In genomic region chr20:43462369-43463132, GRCh38 we compare ENCODE assay signal across 1 cellular context.
TF ChIP-seq lines count a peak whose summit lies in the region.

No MANE protein-coding gene starts in this region.

TF ChIP-seq in HepG2, 621 proteins besides CTCF, POLR2A, EP300 and RAD21 (continued from another document):
- no peak for TF ChIP-seq HINFP (CRISPR knock-in tag; IDR thresholded peaks at IDR 0.05; ENCODE audit: low read depth)
- no peak for TF ChIP-seq ZNF782 (CRISPR knock-in tag; IDR thresholded peaks at IDR 0.05; ENCODE audit: borderline replicate concordance)
- no peak for TF ChIP-seq BCL6 (CRISPR knock-in tag; IDR thresholded peaks at IDR 0.05)
- peak; percentile 76; the same call in 1 of the 2 replicates for TF ChIP-seq POLR2AphosphoS2 (IDR thresholded peaks at IDR 0.05; ENCODE audit: low read depth, low read length)
- TF ChIP-seq ZNF7 (CRISPR knock-in tag; IDR thresholded peaks at IDR 0.05): no peak
- no peak for TF ChIP-seq FOXO4 (CRISPR knock-in tag; conservative IDR thresholded peaks at IDR 0.05)
- TF ChIP-seq MLLT10 (CRISPR knock-in tag; IDR thresholded peaks at IDR 0.05): no peak
- TF ChIP-seq, protein P1, sequence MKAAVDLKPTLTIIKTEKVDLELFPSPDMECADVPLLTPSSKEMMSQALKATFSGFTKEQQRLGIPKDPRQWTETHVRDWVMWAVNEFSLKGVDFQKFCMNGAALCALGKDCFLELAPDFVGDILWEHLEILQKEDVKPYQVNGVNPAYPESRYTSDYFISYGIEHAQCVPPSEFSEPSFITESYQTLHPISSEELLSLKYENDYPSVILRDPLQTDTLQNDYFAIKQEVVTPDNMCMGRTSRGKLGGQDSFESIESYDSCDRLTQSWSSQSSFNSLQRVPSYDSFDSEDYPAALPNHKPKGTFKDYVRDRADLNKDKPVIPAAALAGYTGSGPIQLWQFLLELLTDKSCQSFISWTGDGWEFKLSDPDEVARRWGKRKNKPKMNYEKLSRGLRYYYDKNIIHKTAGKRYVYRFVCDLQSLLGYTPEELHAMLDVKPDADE (CRISPR knock-in tag; IDR thresholded peaks at IDR 0.05): no peak
- TF ChIP-seq MAFF (IDR thresholded peaks at IDR 0.05; ENCODE audit: low read depth, low read length): peak; percentile 99
- TF ChIP-seq ELF4 (CRISPR knock-in tag; IDR thresholded peaks at IDR 0.05; ENCODE audit: borderline replicate concordance): 0 out of 2 replicates have a peak, but pooled peaks have one; percentile 74
- TF ChIP-seq, protein P2, sequence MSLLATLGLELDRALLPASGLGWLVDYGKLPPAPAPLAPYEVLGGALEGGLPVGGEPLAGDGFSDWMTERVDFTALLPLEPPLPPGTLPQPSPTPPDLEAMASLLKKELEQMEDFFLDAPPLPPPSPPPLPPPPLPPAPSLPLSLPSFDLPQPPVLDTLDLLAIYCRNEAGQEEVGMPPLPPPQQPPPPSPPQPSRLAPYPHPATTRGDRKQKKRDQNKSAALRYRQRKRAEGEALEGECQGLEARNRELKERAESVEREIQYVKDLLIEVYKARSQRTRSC (CRISPR knock-in tag; IDR thresholded peaks at IDR 0.05; ENCODE audit: low read depth): no peak
- TF ChIP-seq SP140L (CRISPR knock-in tag; IDR thresholded peaks at IDR 0.05; ENCODE audit: borderline replicate concordance): no peak
- no peak for TF ChIP-seq MAFG (CRISPR knock-in tag; IDR thresholded peaks at IDR 0.05)
- no peak for TF ChIP-seq ZNF878 (CRISPR knock-in tag; IDR thresholded peaks at IDR 0.05)
- no peak for TF ChIP-seq ZNF619 (CRISPR knock-in tag; IDR thresholded peaks at IDR 0.05)
- no peak for TF ChIP-seq HOXA3 (CRISPR knock-in tag; IDR thresholded peaks at IDR 0.05)
- no peak for TF ChIP-seq SOX5 (CRISPR knock-in tag; IDR thresholded peaks at IDR 0.05; ENCODE audit: borderline replicate concordance)
- TF ChIP-seq, protein P3, sequence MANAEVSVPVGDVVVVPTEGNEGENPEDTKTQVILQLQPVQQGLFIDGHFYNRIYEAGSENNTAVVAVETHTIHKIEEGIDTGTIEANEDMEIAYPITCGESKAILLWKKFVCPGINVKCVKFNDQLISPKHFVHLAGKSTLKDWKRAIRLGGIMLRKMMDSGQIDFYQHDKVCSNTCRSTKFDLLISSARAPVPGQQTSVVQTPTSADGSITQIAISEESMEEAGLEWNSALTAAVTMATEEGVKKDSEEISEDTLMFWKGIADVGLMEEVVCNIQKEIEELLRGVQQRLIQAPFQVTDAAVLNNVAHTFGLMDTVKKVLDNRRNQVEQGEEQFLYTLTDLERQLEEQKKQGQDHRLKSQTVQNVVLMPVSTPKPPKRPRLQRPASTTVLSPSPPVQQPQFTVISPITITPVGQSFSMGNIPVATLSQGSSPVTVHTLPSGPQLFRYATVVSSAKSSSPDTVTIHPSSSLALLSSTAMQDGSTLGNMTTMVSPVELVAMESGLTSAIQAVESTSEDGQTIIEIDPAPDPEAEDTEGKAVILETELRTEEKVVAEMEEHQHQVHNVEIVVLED (CRISPR knock-in tag; IDR thresholded peaks at IDR 0.05; ENCODE audit: borderline replicate concordance): peak; percentile 23; the same call in 1 of the 2 replicates
- TF ChIP-seq, protein P4, sequence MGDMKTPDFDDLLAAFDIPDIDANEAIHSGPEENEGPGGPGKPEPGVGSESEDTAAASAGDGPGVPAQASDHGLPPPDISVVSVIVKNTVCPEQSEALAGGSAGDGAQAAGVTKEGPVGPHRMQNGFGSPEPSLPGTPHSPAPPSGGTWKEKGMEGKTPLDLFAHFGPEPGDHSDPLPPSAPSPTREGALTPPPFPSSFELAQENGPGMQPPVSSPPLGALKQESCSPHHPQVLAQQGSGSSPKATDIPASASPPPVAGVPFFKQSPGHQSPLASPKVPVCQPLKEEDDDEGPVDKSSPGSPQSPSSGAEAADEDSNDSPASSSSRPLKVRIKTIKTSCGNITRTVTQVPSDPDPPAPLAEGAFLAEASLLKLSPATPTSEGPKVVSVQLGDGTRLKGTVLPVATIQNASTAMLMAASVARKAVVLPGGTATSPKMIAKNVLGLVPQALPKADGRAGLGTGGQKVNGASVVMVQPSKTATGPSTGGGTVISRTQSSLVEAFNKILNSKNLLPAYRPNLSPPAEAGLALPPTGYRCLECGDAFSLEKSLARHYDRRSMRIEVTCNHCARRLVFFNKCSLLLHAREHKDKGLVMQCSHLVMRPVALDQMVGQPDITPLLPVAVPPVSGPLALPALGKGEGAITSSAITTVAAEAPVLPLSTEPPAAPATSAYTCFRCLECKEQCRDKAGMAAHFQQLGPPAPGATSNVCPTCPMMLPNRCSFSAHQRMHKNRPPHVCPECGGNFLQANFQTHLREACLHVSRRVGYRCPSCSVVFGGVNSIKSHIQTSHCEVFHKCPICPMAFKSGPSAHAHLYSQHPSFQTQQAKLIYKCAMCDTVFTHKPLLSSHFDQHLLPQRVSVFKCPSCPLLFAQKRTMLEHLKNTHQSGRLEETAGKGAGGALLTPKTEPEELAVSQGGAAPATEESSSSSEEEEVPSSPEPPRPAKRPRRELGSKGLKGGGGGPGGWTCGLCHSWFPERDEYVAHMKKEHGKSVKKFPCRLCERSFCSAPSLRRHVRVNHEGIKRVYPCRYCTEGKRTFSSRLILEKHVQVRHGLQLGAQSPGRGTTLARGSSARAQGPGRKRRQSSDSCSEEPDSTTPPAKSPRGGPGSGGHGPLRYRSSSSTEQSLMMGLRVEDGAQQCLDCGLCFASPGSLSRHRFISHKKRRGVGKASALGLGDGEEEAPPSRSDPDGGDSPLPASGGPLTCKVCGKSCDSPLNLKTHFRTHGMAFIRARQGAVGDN (CRISPR knock-in tag; IDR thresholded peaks at IDR 0.05): no peak
- no peak for TF ChIP-seq KAT2B (IDR thresholded peaks at IDR 0.05; ENCODE audit: borderline replicate concordance, low read depth, low read length)
- peak; percentile 14 for TF ChIP-seq SRSF4 (IDR thresholded peaks at IDR 0.05; ENCODE audit: low read depth, low read length, poor library complexity, severe bottlenecking)
- no peak for TF ChIP-seq SMC3 (IDR thresholded peaks at IDR 0.05; ENCODE audit: low read length)
- TF ChIP-seq ZNF564 (CRISPR knock-in tag; IDR thresholded peaks at IDR 0.05): no peak
- TF ChIP-seq ZNF598 (CRISPR knock-in tag; IDR thresholded peaks at IDR 0.05; ENCODE audit: borderline replicate concordance): no peak
- TF ChIP-seq RBFOX2 (IDR thresholded peaks at IDR 0.05; ENCODE audit: low read depth, low read length): peak; percentile 65
- no peak for TF ChIP-seq ZNF224 (CRISPR knock-in tag; IDR thresholded peaks at IDR 0.05)
- TF ChIP-seq, protein P5, sequence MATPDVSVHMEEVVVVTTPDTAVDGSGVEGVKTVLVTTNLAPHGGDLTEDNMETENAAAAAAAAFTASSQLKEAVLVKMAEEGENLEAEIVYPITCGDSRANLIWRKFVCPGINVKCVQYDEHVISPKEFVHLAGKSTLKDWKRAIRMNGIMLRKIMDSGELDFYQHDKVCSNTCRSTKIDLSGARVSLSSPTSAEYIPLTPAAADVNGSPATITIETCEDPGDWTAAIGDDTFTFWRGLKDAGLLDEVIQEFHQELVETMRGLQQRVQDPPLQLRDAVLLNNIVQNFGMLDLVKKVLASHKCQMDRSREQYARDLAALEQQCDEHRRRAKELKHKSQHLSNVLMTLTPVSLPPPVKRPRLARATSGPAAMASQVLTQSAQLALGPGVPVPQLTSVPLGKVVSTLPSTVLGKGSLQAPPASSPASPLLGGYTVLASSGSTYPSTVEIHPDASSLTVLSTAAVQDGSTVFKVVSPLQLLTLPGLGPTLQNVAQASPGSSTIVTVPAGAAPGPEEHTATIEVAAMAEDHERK (CRISPR knock-in tag; IDR thresholded peaks at IDR 0.05; ENCODE audit: low read depth): no peak
- TF ChIP-seq PHF5A (CRISPR knock-in tag; IDR thresholded peaks at IDR 0.05; ENCODE audit: low read depth, unreplicated experiment): no peak
- no peak for TF ChIP-seq ZSCAN25 (CRISPR knock-in tag; IDR thresholded peaks at IDR 0.05)
- no peak for TF ChIP-seq DZIP1 (CRISPR knock-in tag; IDR thresholded peaks at IDR 0.05)
